35 cellular contexts compared by ENCODE assay signal in genomic region chr2:7951490-7951889, GRCh38.
"Had no signal": no experiment of that assay in that cellular context is flagged by ENCODE, and none has a peak within 500 bp of the region (broad histone marks: within the 10 kb centered on the region; RNA-seq: fewer than 3 reads in every experiment).

No MANE protein-coding gene starts in this region.

- H3K27me3 Mint-ChIP-seq: activated B cell treated with CpG ODN at 0.5 μM for 24 hours; activated CD4-positive, alpha-beta memory T cell treated with anti-CD3 and anti-CD28 coated beads for 36 hours; activated CD8-positive, alpha-beta T cell treated with anti-CD3 and anti-CD28 coated beads for 36 hours; activated naive CD4-positive, alpha-beta T cell treated with anti-CD3 and anti-CD28 coated beads, Interleukin-2, amount 50 U/mL, for 24 hours; activated naive CD8-positive, alpha-beta T cell treated with anti-CD3 and anti-CD28 coated beads, Interleukin-2, amount 10 ng/mL, durations not matched to agents 7 days and 5 days; activated naive CD8-positive, alpha-beta T cell treated with anti-CD3 and anti-CD28 coated beads, Interleukin-2, amount 50 U/mL, for 24 hours had no signal

- H3K27ac ChIP-seq: body of pancreas, brain microvascular endothelial cell, breast epithelium, VCaP had no signal

- FAIRE-seq: astrocyte, TTC549 had no signal

- H3K27me3 ChIP-seq: body of pancreas, brain microvascular endothelial cell, breast epithelium had no signal

- H3K4me3 Mint-ChIP-seq: activated B cell treated with CpG ODN at 0.5 μM for 24 hours; activated CD4-positive, alpha-beta memory T cell treated with anti-CD3 and anti-CD28 coated beads for 36 hours; activated CD4-positive, alpha-beta T cell treated with anti-CD3 and anti-CD28 coated beads, Interleukin-2, amount 10 ng/mL, durations not matched to agents 24 days and 14 days; activated CD8-positive, alpha-beta T cell treated with anti-CD3 and anti-CD28 coated beads for 36 hours; activated naive CD4-positive, alpha-beta T cell treated with anti-CD3 and anti-CD28 coated beads, Interleukin-2, amount 10 ng/mL, durations not matched to agents 7 days and 5 days; activated naive CD4-positive, alpha-beta T cell treated with anti-CD3 and anti-CD28 coated beads, Interleukin-2, amount 50 U/mL, for 24 hours; activated naive CD8-positive, alpha-beta T cell; activated naive CD8-positive, alpha-beta T cell treated with anti-CD3 and anti-CD28 coated beads, Interleukin-2, amount 10 ng/mL, durations not matched to agents 7 days and 5 days; activated naive CD8-positive, alpha-beta T cell treated with anti-CD3 and anti-CD28 coated beads, Interleukin-2, amount 50 U/mL, for 24 hours; T-helper 1 cell treated with Interleukin-12 subunit alpha and Interleukin-12 subunit beta and Interleukin-4 antibody, amounts not matched to agents 30 μg/mL and 1 μg/mL, for 36 hours; T-helper 2 cell treated with Interferon-gamma antibody and Interleukin-4, amounts not matched to agents 5 μg/mL and 100 μg/mL, for 36 hours had no signal

- H3K27ac Mint-ChIP-seq: activated B cell treated with CpG ODN at 0.5 μM for 24 hours; activated CD4-positive, alpha-beta memory T cell treated with anti-CD3 and anti-CD28 coated beads for 36 hours; activated CD4-positive, alpha-beta T cell treated with anti-CD3 and anti-CD28 coated beads, Interleukin-2, amount 10 ng/mL, durations not matched to agents 24 days and 14 days; activated CD8-positive, alpha-beta T cell treated with anti-CD3 and anti-CD28 coated beads for 36 hours; activated naive CD4-positive, alpha-beta T cell treated with anti-CD3 and anti-CD28 coated beads, Interleukin-2, amount 10 ng/mL, durations not matched to agents 7 days and 5 days; activated naive CD4-positive, alpha-beta T cell treated with anti-CD3 and anti-CD28 coated beads, Interleukin-2, amount 50 U/mL, for 24 hours; activated naive CD8-positive, alpha-beta T cell; activated naive CD8-positive, alpha-beta T cell treated with anti-CD3 and anti-CD28 coated beads, Interleukin-2, amount 10 ng/mL, durations not matched to agents 7 days and 5 days; activated naive CD8-positive, alpha-beta T cell treated with anti-CD3 and anti-CD28 coated beads, Interleukin-2, amount 50 U/mL, for 24 hours; activated T-helper 2 cell treated with anti-CD3 and anti-CD28 coated beads, Interferon-gamma antibody, Interleukin-2, Interleukin-4, amounts not matched to agents 10 μg/mL and 5 μg/mL and 100 μg/mL, durations not matched to agents 14 hours and 24 hours and 36 hours; T-helper 1 cell treated with Interleukin-12 subunit alpha and Interleukin-12 subunit beta and Interleukin-4 antibody, amounts not matched to agents 30 μg/mL and 1 μg/mL, for 36 hours; T-helper 2 cell treated with Interferon-gamma antibody and Interleukin-4, amounts not matched to agents 5 μg/mL and 100 μg/mL, for 36 hours had no signal

- H3K9me3 Mint-ChIP-seq: activated B cell treated with CpG ODN at 0.5 μM for 24 hours; activated CD4-positive, alpha-beta memory T cell treated with anti-CD3 and anti-CD28 coated beads for 36 hours; activated CD8-positive, alpha-beta T cell treated with anti-CD3 and anti-CD28 coated beads for 36 hours; activated naive CD4-positive, alpha-beta T cell treated with anti-CD3 and anti-CD28 coated beads, Interleukin-2, amount 10 ng/mL, durations not matched to agents 7 days and 5 days; activated naive CD4-positive, alpha-beta T cell treated with anti-CD3 and anti-CD28 coated beads, Interleukin-2, amount 50 U/mL, for 24 hours; activated naive CD8-positive, alpha-beta T cell treated with anti-CD3 and anti-CD28 coated beads, Interleukin-2, amount 50 U/mL, for 24 hours; T-helper 1 cell treated with Interleukin-12 subunit alpha and Interleukin-12 subunit beta and Interleukin-4 antibody, amounts not matched to agents 30 μg/mL and 1 μg/mL, for 36 hours; T-helper 2 cell treated with Interferon-gamma antibody and Interleukin-4, amounts not matched to agents 5 μg/mL and 100 μg/mL, for 36 hours had no signal

- DNase-seq: activated B cell treated with CpG ODN at 0.5 μM for 24 hours; activated CD4-positive, alpha-beta memory T cell treated with anti-CD3 and anti-CD28 coated beads for 36 hours; activated CD4-positive, alpha-beta T cell treated with anti-CD3 and anti-CD28 coated beads for 4 hours; activated CD4-positive, alpha-beta T cell treated with anti-CD3 and anti-CD28 coated beads, Interleukin-2, amount 10 ng/mL, durations not matched to agents 24 days and 14 days; activated CD4-positive, alpha-beta T cell treated with anti-CD3 and anti-CD28 coated beads, Interleukin-2, amount 50 U/mL, for 1 hour; activated CD4-positive, alpha-beta T cell treated with anti-CD3 and anti-CD28 coated beads, Interleukin-2, amount 50 U/mL, for 4 hours; activated CD4-positive, CD25-positive, alpha-beta regulatory T cell treated with anti-CD3 and anti-CD28 coated beads, Interleukin-2, amount 50 U/mL, for 72 hours; activated CD8-positive, alpha-beta memory T cell treated with anti-CD3 and anti-CD28 coated beads, Interleukin-2, amount 50 U/mL, for 4 hours; activated CD8-positive, alpha-beta T cell treated with anti-CD3 and anti-CD28 coated beads for 36 hours; activated effector memory CD4-positive, alpha-beta T cell treated with Interleukin-2 at 50 U/mL for 16 hours; activated gamma-delta T cell; activated naive CD4-positive, alpha-beta T cell treated with anti-CD3 and anti-CD28 coated beads, Interleukin-2, amount 10 ng/mL, durations not matched to agents 7 days and 5 days; activated naive CD4-positive, alpha-beta T cell treated with Interleukin-2 at 50 U/mL for 16 hours; activated naive CD8-positive, alpha-beta T cell treated with anti-CD3 and anti-CD28 coated beads, Interleukin-2, amount 10 ng/mL, durations not matched to agents 7 days and 5 days; activated naive CD8-positive, alpha-beta T cell treated with anti-CD3 and anti-CD28 coated beads, Interleukin-2, amount 50 U/mL, for 24 hours; activated T-cell treated with anti-CD3 and anti-CD28 coated beads for 4 hours; activated T-cell treated with anti-CD3 and anti-CD28 coated beads, Interleukin-2, amount 50 U/mL, for 1 hour; activated T-cell treated with anti-CD3 and anti-CD28 coated beads, Interleukin-2, amount 50 U/mL, for 48 hours; amygdala; anterior cingulate cortex; body of pancreas; brain microvascular endothelial cell; central memory CD4-positive, alpha-beta T cell; T-helper 1 cell; T-helper 2 cell; T-helper 9 cell had no signal

- H3K36me3 ChIP-seq: brain microvascular endothelial cell, breast epithelium had no signal

- ATAC-seq: activated CD8-positive, alpha-beta T cell treated with anti-CD3 and anti-CD28 coated beads for 36 hours; activated naive CD8-positive, alpha-beta T cell treated with anti-CD3 and anti-CD28 coated beads, Interleukin-2, amount 50 U/mL, for 24 hours; body of pancreas had no signal

- H3K36me3 Mint-ChIP-seq: activated CD4-positive, alpha-beta memory T cell treated with anti-CD3 and anti-CD28 coated beads for 36 hours; activated naive CD4-positive, alpha-beta T cell treated with anti-CD3 and anti-CD28 coated beads, Interleukin-2, amount 10 ng/mL, durations not matched to agents 7 days and 5 days; activated naive CD4-positive, alpha-beta T cell treated with anti-CD3 and anti-CD28 coated beads, Interleukin-2, amount 50 U/mL, for 24 hours; activated naive CD8-positive, alpha-beta T cell; activated naive CD8-positive, alpha-beta T cell treated with anti-CD3 and anti-CD28 coated beads, Interleukin-2, amount 10 ng/mL, durations not matched to agents 7 days and 5 days had no signal

- H3K9me3 ChIP-seq: body of pancreas, breast epithelium had no signal

- H3K4me3 ChIP-seq: body of pancreas had no signal

- H3K4me1 Mint-ChIP-seq: activated B cell treated with CpG ODN at 0.5 μM for 24 hours; activated CD4-positive, alpha-beta T cell treated with anti-CD3 and anti-CD28 coated beads, Interleukin-2, amount 10 ng/mL, durations not matched to agents 24 days and 14 days; activated naive CD4-positive, alpha-beta T cell treated with anti-CD3 and anti-CD28 coated beads, Interleukin-2, amount 10 ng/mL, durations not matched to agents 7 days and 5 days; activated naive CD4-positive, alpha-beta T cell treated with anti-CD3 and anti-CD28 coated beads, Interleukin-2, amount 50 U/mL, for 24 hours; activated naive CD8-positive, alpha-beta T cell treated with anti-CD3 and anti-CD28 coated beads, Interleukin-2, amount 50 U/mL, for 24 hours had no signal

- H3K4me1 ChIP-seq: body of pancreas, breast epithelium had no signal
